Comparison of ENCODE assay signal across 1 cellular context in genomic region chr10:90751107-90751997, GRCh38.
TF ChIP-seq lines count a peak whose summit lies in the region.

No MANE protein-coding gene starts in this region.

TF ChIP-seq in Ishikawa, 13 proteins besides CTCF, POLR2A, EP300 and RAD21 (continued from another document):
- TF ChIP-seq REST (IDR thresholded peaks at IDR 0.05; ENCODE audit: low read depth) (no peak), CEBPB (IDR thresholded peaks at IDR 0.05) (no peak), YY1 (IDR thresholded peaks at IDR 0.05; ENCODE audit: low read depth) (no peak), EGR1 (IDR thresholded peaks at IDR 0.05) (no peak), NFIC (IDR thresholded peaks at IDR 0.05) (no peak), ZBTB7A (IDR thresholded peaks at IDR 0.05; ENCODE audit: low read depth) (no peak)
